Comparison of ENCODE assay signal across 2 cellular contexts in genomic region chr9:8781447-8781846, GRCh38.
TF ChIP-seq lines count a peak whose summit lies in the region.

No MANE protein-coding gene starts in this region.

TF ChIP-seq in liver, 16 proteins besides CTCF, POLR2A, EP300 and RAD21:
- TF ChIP-seq RXRA (IDR thresholded peaks at IDR 0.05) (peak in 1 of 2 donors; percentile 31), TAF1 (conservative IDR thresholded peaks at IDR 0.05) (no peak), FOXA2 (IDR thresholded peaks at IDR 0.05) (no peak), GABPA (IDR thresholded peaks at IDR 0.05 in 1 of 2, conservative IDR thresholded peaks at IDR 0.05 in 1 of 2) (no peak), NR2F2 (IDR thresholded peaks at IDR 0.05) (no peak), SP1 (IDR thresholded peaks at IDR 0.05) (no peak), YY1 (IDR thresholded peaks at IDR 0.05) (peak; percentile 40), REST (IDR thresholded peaks at IDR 0.05) (no peak), MAX (IDR thresholded peaks at IDR 0.05) (no peak), FOXA1 (IDR thresholded peaks at IDR 0.05) (no peak), ATF3 (IDR thresholded peaks at IDR 0.05) (no peak), EGR1 (IDR thresholded peaks at IDR 0.05; ENCODE audit: low read depth in 2 of 2) (no peak), HNF4A (conservative IDR thresholded peaks at IDR 0.05) (peak; percentile 59 to 77), JUND (IDR thresholded peaks at IDR 0.05) (no peak), HNF4G (IDR thresholded peaks at IDR 0.05) (no peak)
- TF ChIP-seq, protein P1, sequence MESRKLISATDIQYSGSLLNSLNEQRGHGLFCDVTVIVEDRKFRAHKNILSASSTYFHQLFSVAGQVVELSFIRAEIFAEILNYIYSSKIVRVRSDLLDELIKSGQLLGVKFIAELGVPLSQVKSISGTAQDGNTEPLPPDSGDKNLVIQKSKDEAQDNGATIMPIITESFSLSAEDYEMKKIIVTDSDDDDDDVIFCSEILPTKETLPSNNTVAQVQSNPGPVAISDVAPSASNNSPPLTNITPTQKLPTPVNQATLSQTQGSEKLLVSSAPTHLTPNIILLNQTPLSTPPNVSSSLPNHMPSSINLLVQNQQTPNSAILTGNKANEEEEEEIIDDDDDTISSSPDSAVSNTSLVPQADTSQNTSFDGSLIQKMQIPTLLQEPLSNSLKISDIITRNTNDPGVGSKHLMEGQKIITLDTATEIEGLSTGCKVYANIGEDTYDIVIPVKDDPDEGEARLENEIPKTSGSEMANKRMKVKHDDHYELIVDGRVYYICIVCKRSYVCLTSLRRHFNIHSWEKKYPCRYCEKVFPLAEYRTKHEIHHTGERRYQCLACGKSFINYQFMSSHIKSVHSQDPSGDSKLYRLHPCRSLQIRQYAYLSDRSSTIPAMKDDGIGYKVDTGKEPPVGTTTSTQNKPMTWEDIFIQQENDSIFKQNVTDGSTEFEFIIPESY (IDR thresholded peaks at IDR 0.05) = no peak

TF ChIP-seq in HepG2, 621 proteins besides CTCF, POLR2A, EP300 and RAD21:
- TF ChIP-seq TCF7 (IDR thresholded peaks at IDR 0.05; ENCODE audit: low read depth) (no peak), ZNF558 (CRISPR knock-in tag; IDR thresholded peaks at IDR 0.05; ENCODE audit: borderline replicate concordance) (no peak), KAT7 (CRISPR knock-in tag; IDR thresholded peaks at IDR 0.05; ENCODE audit: borderline replicate concordance) (no peak)
